In the genomic region with DNA sequence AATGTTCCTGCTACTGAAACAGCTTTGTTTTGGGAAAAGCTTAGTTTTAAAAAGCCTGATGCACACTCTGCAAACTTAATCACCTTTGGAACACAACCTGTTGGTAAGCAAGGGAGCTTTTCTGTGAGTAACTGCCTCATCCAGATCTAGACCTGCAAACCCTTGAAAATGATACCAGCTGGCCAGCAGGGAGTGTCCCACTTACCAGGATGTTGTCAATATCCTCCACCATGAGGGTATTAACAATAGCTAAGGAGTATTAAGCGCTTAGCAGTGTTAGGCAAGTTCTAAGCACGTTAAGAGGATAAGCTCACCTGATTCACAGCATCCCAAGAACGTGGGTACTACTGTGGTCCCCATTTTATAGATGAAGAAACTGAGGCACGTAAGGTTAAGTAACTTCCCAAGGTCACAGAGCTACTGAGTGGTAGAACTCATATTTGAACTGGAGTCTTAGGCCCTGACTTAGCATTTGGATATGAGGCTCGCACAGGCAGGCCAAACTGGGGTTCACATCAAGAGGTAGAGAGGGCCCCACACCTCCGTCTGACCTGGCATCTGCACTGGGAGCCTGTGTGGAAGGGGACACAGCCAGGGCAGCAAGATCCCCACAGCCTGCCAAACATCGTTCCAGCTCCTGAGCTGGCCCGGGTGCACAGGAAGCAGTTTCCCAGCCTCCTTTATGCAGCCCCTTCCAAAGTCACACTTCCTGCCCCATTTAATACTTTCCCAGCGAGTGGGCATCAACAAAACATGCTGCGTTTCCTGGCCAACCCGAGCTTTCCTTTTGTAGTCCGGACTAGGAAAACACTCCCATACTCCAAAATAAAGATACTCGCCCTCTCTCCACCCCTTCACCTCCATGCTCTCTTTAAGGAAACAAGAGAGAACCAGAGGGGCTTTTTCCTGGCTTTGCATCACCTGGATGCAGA, we compare ENCODE assay signal across 13 cellular contexts. TPM values are rescaled to one million over a fixed set of nuclear protein-coding genes. Genes with fewer than 3 reads are reported as not detected.
DNase-seq lines count a peak whose midpoint lies in the region; ATAC-seq and TF ChIP-seq lines count a peak whose summit lies in the region.
"Had no signal": no experiment of that assay in that cellular context is flagged by ENCODE, and none has a peak within 500 bp of the region (broad histone marks: within the 10 kb centered on the region; RNA-seq: fewer than 3 reads in every experiment).

No MANE protein-coding gene starts in this region.

- H3K27ac ChIP-seq in subcutaneous abdominal adipose tissue (ENCODE audit: low read depth, low read length): peak overlapping the region; percentile 28
- H3K27ac ChIP-seq in brain microvascular endothelial cell: no peak overlapping the region
- H3K27ac ChIP-seq: parathyroid adenoma had no signal

- no peak overlapping the region for H3K4me3 ChIP-seq in astrocyte of the spinal cord (ENCODE audit: low read depth, low read length)
- H3K4me3 ChIP-seq in subcutaneous abdominal adipose tissue (ENCODE audit: low read depth in 1 of 5, low read length in 5 of 5): peak overlapping the region in 1 of 5 donors; percentile 8
- H3K4me3 ChIP-seq in brain microvascular endothelial cell (ENCODE audit: low read depth, low read length): no peak overlapping the region

- peaks cover 5 to 64% (median 35%) of the 10 kb centered on the region in 5 donors for H3K4me1 ChIP-seq in subcutaneous abdominal adipose tissue (ENCODE audit: control insufficient read depth in 5 of 5, insufficient read depth in 5 of 5, low read length in 5 of 5)
- H3K4me1 ChIP-seq: BE2C, parathyroid adenoma had no signal

- no peak overlapping the region for H3K4me3 Mint-ChIP-seq in activated T-cell treated with anti-CD3 and anti-CD28 coated beads, Interleukin-2, amount 50 U/mL, for 72 hours
- H3K4me3 Mint-ChIP-seq: T-helper 1 cell treated with Interleukin-12 subunit alpha and Interleukin-12 subunit beta and Interleukin-4 antibody, amounts not matched to agents 30 μg/mL and 1 μg/mL, for 36 hours had no signal

- no peaks in the 10 kb centered on the region for H3K9me3 ChIP-seq in subcutaneous abdominal adipose tissue (ENCODE audit: control insufficient read depth in 5 of 5, low read length in 5 of 5)
- H3K9me3 ChIP-seq: BE2C had no signal

- peak overlapping the region in 2 of 5 donors; percentile 2 to 10 for H3K9ac ChIP-seq in subcutaneous abdominal adipose tissue (ENCODE audit: low read length in 5 of 5)
- H3K9ac ChIP-seq: parathyroid adenoma had no signal

- H3K36me3 Mint-ChIP-seq in activated T-cell treated with anti-CD3 and anti-CD28 coated beads, Interleukin-2, amount 50 U/mL, for 72 hours (ENCODE audit: insufficient read depth in 2 of 2): peaks cover 0 to 9% of the 10 kb centered on the region in 2 donors

- H3K27me3 ChIP-seq in subcutaneous abdominal adipose tissue (ENCODE audit: control insufficient read depth in 5 of 5, insufficient read depth in 4 of 5, low read length in 5 of 5) (no peaks in the 10 kb centered on the region), brain microvascular endothelial cell (replicated peaks) (no peaks in the 10 kb centered on the region)
- H3K27me3 ChIP-seq: BE2C had no signal

- no peaks in the 10 kb centered on the region for H3K27me3 Mint-ChIP-seq in activated T-cell treated with anti-CD3 and anti-CD28 coated beads, Interleukin-2, amount 50 U/mL, for 72 hours (ENCODE audit: low read depth)

- ATAC-seq in activated T-cell treated with anti-CD3 and anti-CD28 coated beads, Interleukin-2, amount 50 U/mL, for 72 hours (replicated peaks in 1 of 2): no peak
- no peak for ATAC-seq in HG02981 (IDR thresholded peaks at IDR 0.05; ENCODE audit: unreplicated experiment)

- no peak for DNase-seq in activated T-cell treated with anti-CD3 and anti-CD28 coated beads, Interleukin-2, amount 50 U/mL, for 72 hours
- DNase-seq in activated T-cell treated with anti-CD3 and anti-CD28 coated beads for 4 hours (no peak), astrocyte of the spinal cord (ENCODE audit: low read depth, low spot score) (peak; percentile 37), kidney glomerular epithelial cell (lab: John Stamatoyannopoulos, UW) (peak; percentile 14), brain microvascular endothelial cell (no peak), HuH-7 (ENCODE audit: low spot score) (no peak)
- DNase-seq: activated effector memory CD4-positive, alpha-beta T cell treated with Interleukin-2 at 50 U/mL for 16 hours; BE2C; NCI-H2227 treated with DMSO at 0.1 percent for 48 hours had no signal

- H3K4me1 Mint-ChIP-seq in activated T-cell treated with anti-CD3 and anti-CD28 coated beads, Interleukin-2, amount 50 U/mL, for 72 hours (ENCODE audit: low read depth): peaks cover 91% of the 10 kb centered on the region

- H3K27ac Mint-ChIP-seq in activated T-cell treated with anti-CD3 and anti-CD28 coated beads, Interleukin-2, amount 50 U/mL, for 72 hours: peak overlapping the region; percentile 71
- H3K27ac Mint-ChIP-seq: T-helper 1 cell treated with Interleukin-12 subunit alpha and Interleukin-12 subunit beta and Interleukin-4 antibody, amounts not matched to agents 30 μg/mL and 1 μg/mL, for 36 hours had no signal

- TF ChIP-seq CTCF in astrocyte of the spinal cord (IDR thresholded peaks at IDR 0.05; ENCODE audit: low read depth, low read length) (no peak), brain microvascular endothelial cell (IDR thresholded peaks at IDR 0.05; ENCODE audit: low read depth, low read length, missing control alignments) (no peak)

- no peaks in the 10 kb centered on the region for H3K36me3 ChIP-seq in subcutaneous abdominal adipose tissue (ENCODE audit: control insufficient read depth in 5 of 5, insufficient read depth in 5 of 5, low read length in 5 of 5)
- H3K36me3 ChIP-seq in brain microvascular endothelial cell (replicated peaks): no peaks in the 10 kb centered on the region
- H3K36me3 ChIP-seq: BE2C had no signal

- H3K9me3 Mint-ChIP-seq in activated T-cell treated with anti-CD3 and anti-CD28 coated beads, Interleukin-2, amount 50 U/mL, for 72 hours: no peaks in the 10 kb centered on the region
- H3K9me3 Mint-ChIP-seq: T-helper 1 cell treated with Interleukin-12 subunit alpha and Interleukin-12 subunit beta and Interleukin-4 antibody, amounts not matched to agents 30 μg/mL and 1 μg/mL, for 36 hours had no signal

- in situ Hi-C loops in astrocyte of the spinal cord (cut with HindIII; ENCODE audit: low sequenced_read_pairs): no loop called here
- in situ Hi-C loops in brain microvascular endothelial cell (cut with HindIII; ENCODE audit: low pct_ligation_motif_present, low sequenced_read_pairs): no loop called here

RNA-seq across cellular contexts. Expression of a gene that starts 32.6 kb away (rescaled TPM):
- total RNA-seq in activated T-cell treated with anti-CD3 and anti-CD28 coated beads, Interleukin-2, amount 50 U/mL, for 72 hours: 10 to 100 TPM; 70.3 TPM

Comparison
In these comparisons a context has a peak if more than half of its experiments do, and no peak if none do; other contexts are left out.
1. DNase-seq: peak in astrocyte of the spinal cord (single experiment) and kidney glomerular epithelial cell (single experiment); none in activated T-cell treated with anti-CD3 and anti-CD28 coated beads, Interleukin-2, amount 50 U/mL, for 72 hours (0 of 2), activated T-cell treated with anti-CD3 and anti-CD28 coated beads for 4 hours (single experiment), brain microvascular endothelial cell (single experiment) and HuH-7 (single experiment).